Comparison of ENCODE assay signal across 31 cellular contexts in genomic region chr1:229032455-229032854, GRCh38.
DNase-seq lines count a peak whose midpoint lies in the region; ATAC-seq, FAIRE-seq and TF ChIP-seq lines count a peak whose summit lies in the region.
"Had no signal": no experiment of that assay in that cellular context is flagged by ENCODE, and none has a peak within 500 bp of the region (broad histone marks: within the 10 kb centered on the region; RNA-seq: fewer than 3 reads in every experiment).

No MANE protein-coding gene starts in this region.

- in situ Hi-C loops in HepG2 (cut with HindIII; ENCODE audit: extremely low pct_ligation_motif_present, low pct_unique_long_range_greater_than_20kb), result no loop called here

- no peak overlapping the region for H3K4me3 ChIP-seq in choroid plexus epithelial cell (ENCODE audit: low read depth, low read length)
- no peak overlapping the region for H3K4me3 ChIP-seq in HepG2 (replicated peaks in 1 of 3; ENCODE audit: insufficient read depth in 1 of 3, low read depth in 2 of 3, low read length in 3 of 3)
- H3K4me3 ChIP-seq: HAP-1, ovary, tibial nerve had no signal

- CTCF ChIA-PET in HepG2 (lab: Yijun Ruan, JAX; ENCODE audit: low intra/inter-chr PET ratio, low total read pairs), result no interaction called here

- intact Hi-C loops in natural killer cell (cut with micrococcal nuclease), result no loop called here
- intact Hi-C loops in HepG2 (cut with micrococcal nuclease; ENCODE audit: unreplicated experiment), result no loop called here

- peak overlapping the region; percentile 47 for H3K9ac ChIP-seq in HepG2 (ENCODE audit: insufficient read depth, low read depth, low read length)
- H3K9ac ChIP-seq: KMS-11 had no signal

- peaks cover 42 to 50% of the 10 kb centered on the region in 2 donors for H3K4me1 Mint-ChIP-seq in natural killer cell
- H3K4me1 Mint-ChIP-seq in natural killer cell treated with Interleukin-12 subunit alpha and Interleukin-12 subunit beta and Interleukin-15 and Interleukin-18, amount 100 ng/mL, for 72 hours (ENCODE audit: low read depth in 2 of 2), result peaks cover 41 to 51% of the 10 kb centered on the region in 2 donors

- ATAC-seq in natural killer cell, result no peak
- ATAC-seq in natural killer cell treated with Interleukin-12 subunit alpha and Interleukin-12 subunit beta and Interleukin-15 and Interleukin-18, amount 100 ng/mL, for 72 hours, result no peak
- peak; percentile 17; the same call in 2 of the 3 replicates for ATAC-seq in HepG2
- ATAC-seq in GM19324 (IDR thresholded peaks at IDR 0.05; ENCODE audit: low FRiP score, unreplicated experiment), result no peak
- no peak for ATAC-seq in activated naive CD4-positive, alpha-beta T cell treated with anti-CD3 and anti-CD28 coated beads, Interleukin-2, amount 50 U/mL, for 72 hours
- ATAC-seq: activated naive CD8-positive, alpha-beta T cell treated with anti-CD3 and anti-CD28 coated beads, Interleukin-2, amount 50 U/mL, for 24 hours; naive thymus-derived CD4-positive, alpha-beta T cell had no signal

- DNase-seq in natural killer cell (no peak), choroid plexus epithelial cell (ENCODE audit: low read depth) (peak; percentile 15), HepG2 (ENCODE audit: low spot score) (peak; percentile 57), SKM-1 treated with dmso at 0.1 percent for 144 hours (lab: John Stamatoyannopoulos, UW; ENCODE audit: unreplicated experiment) (no peak)
- no peak for DNase-seq in natural killer cell treated with Interleukin-12 subunit alpha and Interleukin-12 subunit beta and Interleukin-15 and Interleukin-18, amount 100 ng/mL, for 72 hours (ENCODE audit: low spot score)
- no peak for DNase-seq in stimulated activated CD8-positive, alpha-beta memory T cell treated with anti-CD3 and anti-CD28 coated beads, Interleukin-4, amount 100 ng/mL, for 48 hours
- DNase-seq in activated naive CD4-positive, alpha-beta T cell treated with anti-CD3 and anti-CD28 coated beads, Interleukin-2, amount 50 U/mL, for 72 hours (ENCODE audit: low spot score in 2 of 2), result no peak
- DNase-seq: ACHN; activated gamma-delta T cell; activated naive CD8-positive, alpha-beta T cell treated with anti-CD3 and anti-CD28 coated beads, Interleukin-2, amount 50 U/mL, for 24 hours; activated T-cell treated with anti-CD3 and anti-CD28 coated beads, Interleukin-2, amount 50 U/mL, for 1 hour; BE2C; effector memory CD4-positive, alpha-beta T cell; foreskin melanocyte; naive thymus-derived CD4-positive, alpha-beta T cell; NCI-H146; NCI-H2107; NCI-H510A; ovary; retina; SHP77; small intestine; stimulated activated CD4-positive, alpha-beta T cell treated with anti-CD3 and anti-CD28 coated beads, Interleukin-1b, Interleukin-23, amount 100 ng/mL, for 48 hours; SW 1271; T1000; WERI-Rb-1 had no signal

- no peak for TF ChIP-seq RAD21 in HepG2 (CRISPR knock-in tag; IDR thresholded peaks at IDR 0.05)

- no peaks in the 10 kb centered on the region for H3K36me3 Mint-ChIP-seq in natural killer cell
- no peaks in the 10 kb centered on the region for H3K36me3 Mint-ChIP-seq in natural killer cell treated with Interleukin-12 subunit alpha and Interleukin-12 subunit beta and Interleukin-15 and Interleukin-18, amount 100 ng/mL, for 72 hours
- H3K36me3 Mint-ChIP-seq in activated naive CD4-positive, alpha-beta T cell treated with anti-CD3 and anti-CD28 coated beads, Interleukin-2, amount 50 U/mL, for 72 hours, result no peaks in the 10 kb centered on the region

- no peaks in the 10 kb centered on the region for H3K9me3 ChIP-seq in HepG2 (ENCODE audit: low read length)
- H3K9me3 ChIP-seq: BE2C, HAP-1, ovary, tibial nerve had no signal

- H4K20me1 ChIP-seq in HepG2 (ENCODE audit: insufficient read depth, low read length), result no peaks in the 10 kb centered on the region

- no peaks in the 10 kb centered on the region for H3K9me3 Mint-ChIP-seq in natural killer cell
- H3K9me3 Mint-ChIP-seq in natural killer cell treated with Interleukin-12 subunit alpha and Interleukin-12 subunit beta and Interleukin-15 and Interleukin-18, amount 100 ng/mL, for 72 hours, result no peaks in the 10 kb centered on the region
- no peaks in the 10 kb centered on the region for H3K9me3 Mint-ChIP-seq in activated naive CD4-positive, alpha-beta T cell treated with anti-CD3 and anti-CD28 coated beads, Interleukin-2, amount 50 U/mL, for 72 hours
- H3K9me3 Mint-ChIP-seq: activated naive CD8-positive, alpha-beta T cell treated with anti-CD3 and anti-CD28 coated beads, Interleukin-2, amount 50 U/mL, for 24 hours; naive thymus-derived CD4-positive, alpha-beta T cell had no signal

- TF ChIP-seq CTCF in natural killer cell (IDR thresholded peaks at IDR 0.05), result no peak
- no peak for TF ChIP-seq CTCF in choroid plexus epithelial cell (conservative IDR thresholded peaks at IDR 0.05; ENCODE audit: low read depth, low read length)
- no peak for TF ChIP-seq CTCF in HepG2 (CRISPR knock-in tag; IDR thresholded peaks at IDR 0.05)

- TF ChIP-seq EP300 in HepG2 (IDR thresholded peaks at IDR 0.05; ENCODE audit: low read depth in 2 of 2, low read length in 2 of 2), result no peak
- no peak for TF ChIP-seq EP300 in HepG2 (CRISPR knock-in tag; IDR thresholded peaks at IDR 0.05; ENCODE audit: borderline replicate concordance)

- peaks cover 82% of the 10 kb centered on the region for H3K4me1 ChIP-seq in HepG2 (ENCODE audit: insufficient read depth, low read length)

- no peak overlapping the region for H2AFZ ChIP-seq in HepG2 (ENCODE audit: low read length)

- no peaks in the 10 kb centered on the region for H3K27me3 ChIP-seq in HepG2 (ENCODE audit: control insufficient read depth in 1 of 2, insufficient read depth in 2 of 2, low read length in 2 of 2)
- H3K27me3 ChIP-seq: BE2C, ovary, tibial nerve had no signal

- H3K27me3 Mint-ChIP-seq in natural killer cell (ENCODE audit: low read depth in 2 of 2), result peaks cover 0 to 4% of the 10 kb centered on the region in 2 donors
- no peaks in the 10 kb centered on the region for H3K27me3 Mint-ChIP-seq in natural killer cell treated with Interleukin-12 subunit alpha and Interleukin-12 subunit beta and Interleukin-15 and Interleukin-18, amount 100 ng/mL, for 72 hours
- H3K27me3 Mint-ChIP-seq: activated naive CD8-positive, alpha-beta T cell treated with anti-CD3 and anti-CD28 coated beads, Interleukin-2, amount 50 U/mL, for 24 hours had no signal

- WGBS in HepG2 (ENCODE audit: low lambda C conversion rate), result 96% methylated on average over 1 of the region's 1 CpG

- peak overlapping the region; percentile 9 for H3K4me3 Mint-ChIP-seq in natural killer cell
- no peak overlapping the region for H3K4me3 Mint-ChIP-seq in natural killer cell treated with Interleukin-12 subunit alpha and Interleukin-12 subunit beta and Interleukin-15 and Interleukin-18, amount 100 ng/mL, for 72 hours
- H3K4me3 Mint-ChIP-seq: activated CD4-positive, alpha-beta T cell treated with anti-CD3 and anti-CD28 coated beads, Interleukin-2, amount 10 ng/mL, durations not matched to agents 24 days and 14 days; activated naive CD8-positive, alpha-beta T cell treated with anti-CD3 and anti-CD28 coated beads, Interleukin-2, amount 50 U/mL, for 24 hours; naive thymus-derived CD4-positive, alpha-beta T cell had no signal

- BruUV-seq in HepG2 (replicated peaks; lab: Mats Ljungman, UMichigan), result no TSS peak

- no peak for FAIRE-seq in HepG2 (lab: Jason Lieb, UNC)
- FAIRE-seq: small intestine had no signal

- H3K27ac ChIP-seq in HepG2 (ENCODE audit: extremely low read length, insufficient read depth, low read length), result peak overlapping the region; percentile 79
- H3K27ac ChIP-seq: KMS-11, ovary, tibial nerve, WERI-Rb-1 had no signal

- H3K4me2 ChIP-seq in HepG2 (ENCODE audit: low read depth, low read length), result peak overlapping the region; percentile 56
- H3K4me2 ChIP-seq: KMS-11 had no signal

- H3K79me2 ChIP-seq in HepG2 (ENCODE audit: insufficient read depth, low read length), result no peaks in the 10 kb centered on the region

- POLR2A ChIA-PET in HepG2 (lab: Yijun Ruan, JAX), result interaction anchor here (0.7 to 4.2 kb wide), 10 partner anchors 13 to 249 kb away, joined by 3 to 19 read pairs (median 4); no protein-coding TSS in a partner anchor

- no peak overlapping the region for H3K27ac Mint-ChIP-seq in natural killer cell
- no peak overlapping the region for H3K27ac Mint-ChIP-seq in natural killer cell treated with Interleukin-12 subunit alpha and Interleukin-12 subunit beta and Interleukin-15 and Interleukin-18, amount 100 ng/mL, for 72 hours
- H3K27ac Mint-ChIP-seq in activated naive CD4-positive, alpha-beta T cell treated with anti-CD3 and anti-CD28 coated beads, Interleukin-2, amount 50 U/mL, for 72 hours, result no peak overlapping the region
- H3K27ac Mint-ChIP-seq: activated CD4-positive, alpha-beta T cell treated with anti-CD3 and anti-CD28 coated beads, Interleukin-2, amount 10 ng/mL, durations not matched to agents 24 days and 14 days; activated naive CD8-positive, alpha-beta T cell treated with anti-CD3 and anti-CD28 coated beads, Interleukin-2, amount 50 U/mL, for 24 hours; naive thymus-derived CD4-positive, alpha-beta T cell had no signal

- TF ChIP-seq POLR2A in HepG2 (IDR thresholded peaks at IDR 0.05; ENCODE audit: insufficient read depth in 1 of 2, low read depth in 2 of 2, low read length in 2 of 2), result no peak

- no peaks in the 10 kb centered on the region for H3K36me3 ChIP-seq in HepG2 (replicated peaks in 1 of 2; ENCODE audit: control insufficient read depth in 1 of 2, insufficient read depth in 2 of 2, low read length in 2 of 2)
- H3K36me3 ChIP-seq: BE2C, HAP-1, ovary, tibial nerve, WERI-Rb-1 had no signal

TF ChIP-seq in HepG2, 621 proteins besides CTCF, POLR2A, EP300 and RAD21 (continues in another document):
- peak; percentile 50; the same call in 1 of the 2 replicates for TF ChIP-seq ZNF263 (CRISPR knock-in tag; IDR thresholded peaks at IDR 0.05)
- TF ChIP-seq, protein P1, sequence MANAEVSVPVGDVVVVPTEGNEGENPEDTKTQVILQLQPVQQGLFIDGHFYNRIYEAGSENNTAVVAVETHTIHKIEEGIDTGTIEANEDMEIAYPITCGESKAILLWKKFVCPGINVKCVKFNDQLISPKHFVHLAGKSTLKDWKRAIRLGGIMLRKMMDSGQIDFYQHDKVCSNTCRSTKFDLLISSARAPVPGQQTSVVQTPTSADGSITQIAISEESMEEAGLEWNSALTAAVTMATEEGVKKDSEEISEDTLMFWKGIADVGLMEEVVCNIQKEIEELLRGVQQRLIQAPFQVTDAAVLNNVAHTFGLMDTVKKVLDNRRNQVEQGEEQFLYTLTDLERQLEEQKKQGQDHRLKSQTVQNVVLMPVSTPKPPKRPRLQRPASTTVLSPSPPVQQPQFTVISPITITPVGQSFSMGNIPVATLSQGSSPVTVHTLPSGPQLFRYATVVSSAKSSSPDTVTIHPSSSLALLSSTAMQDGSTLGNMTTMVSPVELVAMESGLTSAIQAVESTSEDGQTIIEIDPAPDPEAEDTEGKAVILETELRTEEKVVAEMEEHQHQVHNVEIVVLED (CRISPR knock-in tag; IDR thresholded peaks at IDR 0.05; ENCODE audit: borderline replicate concordance), result 0 out of 2 replicates have a peak, but pooled peaks have one; percentile 1

Comparison
In these comparisons a context has a peak if more than half of its experiments do, and no peak if none do; other contexts are left out.
1. DNase-seq: peak in choroid plexus epithelial cell (single experiment) and HepG2 (single experiment); none in natural killer cell (single experiment), natural killer cell treated with Interleukin-12 subunit alpha and Interleukin-12 subunit beta and Interleukin-15 and Interleukin-18, amount 100 ng/mL, for 72 hours (single experiment), stimulated activated CD8-positive, alpha-beta memory T cell treated with anti-CD3 and anti-CD28 coated beads, Interleukin-4, amount 100 ng/mL, for 48 hours (single experiment), SKM-1 treated with dmso at 0.1 percent for 144 hours (single experiment) and activated naive CD4-positive, alpha-beta T cell treated with anti-CD3 and anti-CD28 coated beads, Interleukin-2, amount 50 U/mL, for 72 hours (0 of 2).